Comparison of ENCODE assay signal across 20 cellular contexts in genomic region chr16:24114876-24115275, GRCh38.
"Had no signal": no experiment of that assay in that cellular context is flagged by ENCODE, and none has a peak within 500 bp of the region (broad histone marks: within the 10 kb centered on the region; RNA-seq: fewer than 3 reads in every experiment).

No MANE protein-coding gene starts in this region.

- ATAC-seq: gastrocnemius medialis; left ventricle myocardium superior; lower lobe of right lung; mucosa of descending colon; naive thymus-derived CD4-positive, alpha-beta T cell; sciatic nerve; stimulated activated memory B cell treated with anti-CD40 and anti-IgM and Interleukin-4, amounts not matched to agents 10 μg/mL and 1 μg/mL and 100 μg/mL, for 72 hours had no signal

- H3K4me1 Mint-ChIP-seq: nephron had no signal

- H3K27me3 Mint-ChIP-seq: naive thymus-derived CD4-positive, alpha-beta T cell; stimulated activated memory B cell treated with anti-CD40 and anti-IgM and Interleukin-4, amounts not matched to agents 10 μg/mL and 1 μg/mL and 100 μg/mL, for 72 hours; stimulated activated naive CD8-positive, alpha-beta T cell treated with anti-CD3 and anti-CD28 coated beads, Interleukin-15, Interleukin-2, amounts not matched to agents 100 ng/mL and 50 ng/mL, for 24 hours had no signal

- H3K9me3 ChIP-seq: gastrocnemius medialis, lower lobe of right lung, mucosa of descending colon, thoracic aorta, tibial nerve, upper lobe of left lung, uterus had no signal

- H3K4me1 ChIP-seq: gastrocnemius medialis, lower lobe of right lung, parathyroid adenoma, upper lobe of left lung, uterus had no signal

- H3K4me3 ChIP-seq: dorsolateral prefrontal cortex, gastrocnemius medialis, lower lobe of right lung, mucosa of descending colon, neural progenitor cell, thoracic aorta, tibial nerve, upper lobe of left lung, uterus had no signal

- H3K4me3 Mint-ChIP-seq: naive thymus-derived CD4-positive, alpha-beta T cell; nephron; neural progenitor cell; stimulated activated memory B cell treated with anti-CD40 and anti-IgM and Interleukin-4, amounts not matched to agents 10 μg/mL and 1 μg/mL and 100 μg/mL, for 72 hours; stimulated activated naive CD8-positive, alpha-beta T cell treated with anti-CD3 and anti-CD28 coated beads, Interleukin-15, Interleukin-2, amounts not matched to agents 100 ng/mL and 50 ng/mL, for 24 hours had no signal

- H3K9me3 Mint-ChIP-seq: naive thymus-derived CD4-positive, alpha-beta T cell; stimulated activated naive CD8-positive, alpha-beta T cell treated with anti-CD3 and anti-CD28 coated beads, Interleukin-15, Interleukin-2, amounts not matched to agents 100 ng/mL and 50 ng/mL, for 24 hours had no signal

- H3K27ac Mint-ChIP-seq: nephron; neural progenitor cell; progenitor cell of endocrine pancreas; stimulated activated memory B cell treated with anti-CD40 and anti-IgM and Interleukin-4, amounts not matched to agents 10 μg/mL and 1 μg/mL and 100 μg/mL, for 72 hours; stimulated activated naive CD8-positive, alpha-beta T cell treated with anti-CD3 and anti-CD28 coated beads, Interleukin-15, Interleukin-2, amounts not matched to agents 100 ng/mL and 50 ng/mL, for 24 hours had no signal

- H3K27me3 ChIP-seq: dorsolateral prefrontal cortex, gastrocnemius medialis, tibial nerve, upper lobe of left lung, uterus had no signal

- H3K36me3 ChIP-seq: gastrocnemius medialis, lower lobe of right lung, neural progenitor cell, thoracic aorta, tibial nerve, upper lobe of left lung, uterus had no signal

- DNase-seq: dorsolateral prefrontal cortex; effector CD4-positive, alpha-beta T cell; gastrocnemius medialis; left ventricle myocardium superior; lower lobe of right lung; mucosa of descending colon; naive thymus-derived CD4-positive, alpha-beta T cell; stimulated activated CD4-positive, alpha-beta T cell treated with anti-CD3 and anti-CD28 coated beads, Interleukin-2, amount 100 ng/mL, for 24 hours; stimulated activated CD4-positive, alpha-beta T cell treated with anti-CD3 and anti-CD28 coated beads, Interleukin-4, amount 100 ng/mL, for 4 hours; upper lobe of left lung; uterus had no signal

- H3K36me3 Mint-ChIP-seq: neural progenitor cell had no signal

- H3K27ac ChIP-seq: dorsolateral prefrontal cortex, gastrocnemius medialis, lower lobe of right lung, neural progenitor cell, parathyroid adenoma, thoracic aorta, tibial nerve, upper lobe of left lung, uterus had no signal
